ENCODE assay signal across 1 cellular context in genomic region chr10:69056536-69057260, GRCh38.
TF ChIP-seq lines count a peak whose summit lies in the region.

No MANE protein-coding gene starts in this region.

TF ChIP-seq in SK-N-SH, 30 proteins besides CTCF, POLR2A, EP300 and RAD21:
- TF ChIP-seq, protein P1, sequence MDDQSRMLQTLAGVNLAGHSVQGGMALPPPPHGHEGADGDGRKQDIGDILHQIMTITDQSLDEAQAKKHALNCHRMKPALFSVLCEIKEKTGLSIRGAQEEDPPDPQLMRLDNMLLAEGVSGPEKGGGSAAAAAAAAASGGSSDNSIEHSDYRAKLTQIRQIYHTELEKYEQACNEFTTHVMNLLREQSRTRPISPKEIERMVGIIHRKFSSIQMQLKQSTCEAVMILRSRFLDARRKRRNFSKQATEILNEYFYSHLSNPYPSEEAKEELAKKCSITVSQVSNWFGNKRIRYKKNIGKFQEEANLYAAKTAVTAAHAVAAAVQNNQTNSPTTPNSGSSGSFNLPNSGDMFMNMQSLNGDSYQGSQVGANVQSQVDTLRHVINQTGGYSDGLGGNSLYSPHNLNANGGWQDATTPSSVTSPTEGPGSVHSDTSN (IDR thresholded peaks at IDR 0.05), result no peak
- TF ChIP-seq CHD2 (IDR thresholded peaks at IDR 0.05; ENCODE audit: low read length, partially characterized antibody), result no peak
- no peak for TF ChIP-seq RXRA (IDR thresholded peaks at IDR 0.05; ENCODE audit: borderline replicate concordance, low read depth)
- no peak for TF ChIP-seq JUND (IDR thresholded peaks at IDR 0.05)
- TF ChIP-seq, protein P2, sequence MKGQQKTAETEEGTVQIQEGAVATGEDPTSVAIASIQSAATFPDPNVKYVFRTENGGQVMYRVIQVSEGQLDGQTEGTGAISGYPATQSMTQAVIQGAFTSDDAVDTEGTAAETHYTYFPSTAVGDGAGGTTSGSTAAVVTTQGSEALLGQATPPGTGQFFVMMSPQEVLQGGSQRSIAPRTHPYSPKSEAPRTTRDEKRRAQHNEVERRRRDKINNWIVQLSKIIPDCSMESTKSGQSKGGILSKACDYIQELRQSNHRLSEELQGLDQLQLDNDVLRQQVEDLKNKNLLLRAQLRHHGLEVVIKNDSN (IDR thresholded peaks at IDR 0.05; ENCODE audit: borderline replicate concordance, low read depth), result no peak
- TF ChIP-seq USF2 (IDR thresholded peaks at IDR 0.05; ENCODE audit: borderline replicate concordance, low read depth, low read length), result no peak
- TF ChIP-seq RCOR1 (IDR thresholded peaks at IDR 0.05; ENCODE audit: low read length), result no peak
- no peak for TF ChIP-seq ELF1 (IDR thresholded peaks at IDR 0.05)
- no peak for TF ChIP-seq NFIC (IDR thresholded peaks at IDR 0.05; ENCODE audit: borderline replicate concordance)
- no peak for TF ChIP-seq EZH2phosphoT487 (IDR thresholded peaks at IDR 0.05; ENCODE audit: borderline replicate concordance, low read depth)
- TF ChIP-seq SIN3A (IDR thresholded peaks at IDR 0.05; ENCODE audit: borderline replicate concordance, low read depth, low read length), result no peak
- no peak for TF ChIP-seq RFX5 (IDR thresholded peaks at IDR 0.05; ENCODE audit: low read length)
- TF ChIP-seq IRF3 (IDR thresholded peaks at IDR 0.05; ENCODE audit: low read depth, low read length), result no peak
- no peak for TF ChIP-seq MEF2A (IDR thresholded peaks at IDR 0.05; ENCODE audit: borderline replicate concordance, low read depth)
- no peak for TF ChIP-seq FOXM1 (IDR thresholded peaks at IDR 0.05; ENCODE audit: low read depth)
- TF ChIP-seq NRF1 (IDR thresholded peaks at IDR 0.05; ENCODE audit: low read depth, low read length), result no peak
- no peak for TF ChIP-seq MXI1 (IDR thresholded peaks at IDR 0.05; ENCODE audit: low read depth, low read length)
- no peak for TF ChIP-seq MAX (IDR thresholded peaks at IDR 0.05; ENCODE audit: low read depth)
- TF ChIP-seq TEAD4 (IDR thresholded peaks at IDR 0.05; ENCODE audit: borderline replicate concordance, insufficient read depth), result no peak
- TF ChIP-seq, protein P3, sequence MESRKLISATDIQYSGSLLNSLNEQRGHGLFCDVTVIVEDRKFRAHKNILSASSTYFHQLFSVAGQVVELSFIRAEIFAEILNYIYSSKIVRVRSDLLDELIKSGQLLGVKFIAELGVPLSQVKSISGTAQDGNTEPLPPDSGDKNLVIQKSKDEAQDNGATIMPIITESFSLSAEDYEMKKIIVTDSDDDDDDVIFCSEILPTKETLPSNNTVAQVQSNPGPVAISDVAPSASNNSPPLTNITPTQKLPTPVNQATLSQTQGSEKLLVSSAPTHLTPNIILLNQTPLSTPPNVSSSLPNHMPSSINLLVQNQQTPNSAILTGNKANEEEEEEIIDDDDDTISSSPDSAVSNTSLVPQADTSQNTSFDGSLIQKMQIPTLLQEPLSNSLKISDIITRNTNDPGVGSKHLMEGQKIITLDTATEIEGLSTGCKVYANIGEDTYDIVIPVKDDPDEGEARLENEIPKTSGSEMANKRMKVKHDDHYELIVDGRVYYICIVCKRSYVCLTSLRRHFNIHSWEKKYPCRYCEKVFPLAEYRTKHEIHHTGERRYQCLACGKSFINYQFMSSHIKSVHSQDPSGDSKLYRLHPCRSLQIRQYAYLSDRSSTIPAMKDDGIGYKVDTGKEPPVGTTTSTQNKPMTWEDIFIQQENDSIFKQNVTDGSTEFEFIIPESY (IDR thresholded peaks at IDR 0.05; ENCODE audit: borderline replicate concordance, low read depth), result no peak
TF ChIP-seq in SK-N-SH: peak in this region for 0.
